14 cellular contexts compared by ENCODE assay signal in the genomic region with DNA sequence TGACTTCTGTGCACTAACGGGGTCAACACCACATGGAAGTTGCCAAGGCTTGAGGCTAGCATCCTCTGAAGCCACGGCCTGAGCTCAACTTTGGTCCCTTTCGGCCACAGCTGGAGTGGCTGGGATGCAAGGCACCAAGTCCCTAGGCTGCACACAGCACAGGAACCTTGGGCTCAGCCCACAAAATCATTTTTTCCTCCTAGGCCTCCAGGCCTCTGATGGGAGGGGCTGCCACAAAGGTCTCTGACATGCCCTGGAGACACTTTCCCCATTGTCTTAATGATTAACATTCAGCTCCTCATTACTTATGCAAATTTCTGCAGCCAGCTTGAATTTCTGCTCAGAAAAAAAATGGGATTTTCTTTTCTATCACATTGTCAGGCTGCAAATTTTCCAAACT. TPM values are rescaled to one million over a fixed set of nuclear protein-coding genes. Genes with fewer than 3 reads are reported as not detected.
"Had no signal": no experiment of that assay in that cellular context is flagged by ENCODE, and none has a peak within 500 bp of the region (broad histone marks: within the 10 kb centered on the region; RNA-seq: fewer than 3 reads in every experiment).

No MANE protein-coding gene starts in this region.

RNA-seq across cellular contexts. Expression of a gene that starts 27.6 kb away (rescaled TPM):
- total RNA-seq: stomach, suprapubic skin, temporal lobe, thoracic aorta, tibial nerve, transverse colon, upper lobe of left lung, upper lobe of right lung, ureter, urinary bladder, uterus, vagina had no signal
- polyA plus RNA-seq: stomach, thymus, urinary bladder had no signal

RNA-seq across cellular contexts. Expression of a gene that starts 55.1 kb away (rescaled TPM):
- total RNA-seq: thyroid gland, tibial nerve, vagina had no signal
